ENCODE assay signal across 1 cellular context in the genomic region with DNA sequence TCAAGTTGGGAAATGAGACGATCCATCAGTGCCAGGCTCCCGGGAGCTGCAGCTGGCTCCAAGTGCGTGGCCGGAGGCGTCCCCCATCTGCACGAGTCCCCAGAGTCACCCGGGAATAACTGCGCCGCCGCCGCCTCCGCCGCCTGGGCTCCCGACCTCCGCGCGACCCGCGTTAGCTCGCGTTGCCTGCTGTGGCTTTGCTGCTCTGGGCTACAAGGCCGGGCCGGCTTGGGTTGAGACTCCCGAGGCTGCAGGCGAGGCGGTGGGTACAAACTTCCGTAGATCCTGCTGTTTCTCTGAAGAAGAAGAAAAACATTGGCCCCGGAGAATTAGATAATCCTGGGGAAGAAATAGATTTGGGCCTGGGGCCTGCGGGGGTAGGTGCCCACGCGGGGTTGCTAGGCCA.
TF ChIP-seq lines count a peak whose summit lies in the region.

No MANE protein-coding gene starts in this region.

TF ChIP-seq in GM12878, 131 proteins besides CTCF, POLR2A, EP300 and RAD21:
- no peak for TF ChIP-seq JUND (IDR thresholded peaks at IDR 0.05; ENCODE audit: low read depth, low read length)
- TF ChIP-seq SUZ12 (IDR thresholded peaks at IDR 0.05; ENCODE audit: unreplicated experiment) = peak; percentile 51
- TF ChIP-seq, protein P1, sequence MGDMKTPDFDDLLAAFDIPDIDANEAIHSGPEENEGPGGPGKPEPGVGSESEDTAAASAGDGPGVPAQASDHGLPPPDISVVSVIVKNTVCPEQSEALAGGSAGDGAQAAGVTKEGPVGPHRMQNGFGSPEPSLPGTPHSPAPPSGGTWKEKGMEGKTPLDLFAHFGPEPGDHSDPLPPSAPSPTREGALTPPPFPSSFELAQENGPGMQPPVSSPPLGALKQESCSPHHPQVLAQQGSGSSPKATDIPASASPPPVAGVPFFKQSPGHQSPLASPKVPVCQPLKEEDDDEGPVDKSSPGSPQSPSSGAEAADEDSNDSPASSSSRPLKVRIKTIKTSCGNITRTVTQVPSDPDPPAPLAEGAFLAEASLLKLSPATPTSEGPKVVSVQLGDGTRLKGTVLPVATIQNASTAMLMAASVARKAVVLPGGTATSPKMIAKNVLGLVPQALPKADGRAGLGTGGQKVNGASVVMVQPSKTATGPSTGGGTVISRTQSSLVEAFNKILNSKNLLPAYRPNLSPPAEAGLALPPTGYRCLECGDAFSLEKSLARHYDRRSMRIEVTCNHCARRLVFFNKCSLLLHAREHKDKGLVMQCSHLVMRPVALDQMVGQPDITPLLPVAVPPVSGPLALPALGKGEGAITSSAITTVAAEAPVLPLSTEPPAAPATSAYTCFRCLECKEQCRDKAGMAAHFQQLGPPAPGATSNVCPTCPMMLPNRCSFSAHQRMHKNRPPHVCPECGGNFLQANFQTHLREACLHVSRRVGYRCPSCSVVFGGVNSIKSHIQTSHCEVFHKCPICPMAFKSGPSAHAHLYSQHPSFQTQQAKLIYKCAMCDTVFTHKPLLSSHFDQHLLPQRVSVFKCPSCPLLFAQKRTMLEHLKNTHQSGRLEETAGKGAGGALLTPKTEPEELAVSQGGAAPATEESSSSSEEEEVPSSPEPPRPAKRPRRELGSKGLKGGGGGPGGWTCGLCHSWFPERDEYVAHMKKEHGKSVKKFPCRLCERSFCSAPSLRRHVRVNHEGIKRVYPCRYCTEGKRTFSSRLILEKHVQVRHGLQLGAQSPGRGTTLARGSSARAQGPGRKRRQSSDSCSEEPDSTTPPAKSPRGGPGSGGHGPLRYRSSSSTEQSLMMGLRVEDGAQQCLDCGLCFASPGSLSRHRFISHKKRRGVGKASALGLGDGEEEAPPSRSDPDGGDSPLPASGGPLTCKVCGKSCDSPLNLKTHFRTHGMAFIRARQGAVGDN (IDR thresholded peaks at IDR 0.05) = no peak
